Comparison of ENCODE assay signal across 22 cellular contexts in the genomic region with DNA sequence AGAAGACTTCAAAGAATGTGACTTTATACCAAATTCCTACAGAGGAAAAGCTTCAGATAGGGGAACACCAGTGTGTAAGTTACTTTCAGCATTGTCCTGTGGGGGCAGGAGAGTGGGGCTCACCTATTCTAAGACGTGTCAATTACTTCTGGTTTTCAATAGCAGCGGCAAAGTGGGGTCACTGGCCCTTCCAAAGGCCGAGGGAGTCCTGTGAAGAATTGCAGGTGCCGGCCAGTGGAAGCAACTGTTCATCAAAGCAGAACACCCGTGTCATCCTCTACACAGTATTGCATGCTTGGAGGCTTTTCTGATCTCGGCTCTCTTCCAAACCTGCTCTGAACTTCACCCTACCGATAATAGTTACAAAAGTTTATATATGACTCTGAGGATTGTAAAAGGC.
"Had no signal": no experiment of that assay in that cellular context is flagged by ENCODE, and none has a peak within 500 bp of the region (broad histone marks: within the 10 kb centered on the region; RNA-seq: fewer than 3 reads in every experiment).

No MANE protein-coding gene starts in this region.

- H3K27me3 ChIP-seq: ascending aorta, brain microvascular endothelial cell, gastroesophageal sphincter, left lung, right atrium auricular region, stomach, suprapubic skin, tibial nerve had no signal

- DNase-seq: activated T-cell treated with anti-CD3 and anti-CD28 coated beads, Interleukin-2, amount 50 U/mL, for 1 hour; brain microvascular endothelial cell; caudate nucleus; dermis blood vessel endothelial cell; effector CD8-positive, alpha-beta T cell; head of caudate nucleus; kidney; left lung; naive thymus-derived CD4-positive, alpha-beta T cell; stimulated activated CD4-positive, alpha-beta T cell treated with anti-CD3 and anti-CD28 coated beads, Interleukin-1b, Interleukin-23, amount 100 ng/mL, for 48 hours; stomach had no signal

- ATAC-seq: activated naive CD4-positive, alpha-beta T cell treated with anti-CD3 and anti-CD28 coated beads, Interleukin-2, amount 50 U/mL, for 72 hours; gastroesophageal sphincter; left lung; naive thymus-derived CD4-positive, alpha-beta T cell; stimulated activated memory B cell treated with anti-CD40 and anti-IgM and Interleukin-4, amounts not matched to agents 10 μg/mL and 1 μg/mL and 100 μg/mL, for 72 hours had no signal

- H3K27ac Mint-ChIP-seq: activated naive CD4-positive, alpha-beta T cell treated with anti-CD3 and anti-CD28 coated beads, Interleukin-2, amount 50 U/mL, for 72 hours; naive thymus-derived CD4-positive, alpha-beta T cell; stimulated activated memory B cell treated with anti-CD40 and anti-IgM and Interleukin-4, amounts not matched to agents 10 μg/mL and 1 μg/mL and 100 μg/mL, for 72 hours; T-helper 2 cell treated with Interferon-gamma antibody and Interleukin-4, amounts not matched to agents 5 μg/mL and 100 μg/mL, for 36 hours had no signal

- H3K36me3 Mint-ChIP-seq: activated naive CD4-positive, alpha-beta T cell treated with anti-CD3 and anti-CD28 coated beads, Interleukin-2, amount 50 U/mL, for 72 hours; naive thymus-derived CD4-positive, alpha-beta T cell; stimulated activated memory B cell treated with anti-CD40 and anti-IgM and Interleukin-4, amounts not matched to agents 10 μg/mL and 1 μg/mL and 100 μg/mL, for 72 hours had no signal

- H3K36me3 ChIP-seq: ascending aorta, brain microvascular endothelial cell, gastroesophageal sphincter, left lung, prostate gland, right atrium auricular region, stomach, suprapubic skin, tibial nerve had no signal

- H3K27me3 Mint-ChIP-seq: naive thymus-derived CD4-positive, alpha-beta T cell; stimulated activated memory B cell treated with anti-CD40 and anti-IgM and Interleukin-4, amounts not matched to agents 10 μg/mL and 1 μg/mL and 100 μg/mL, for 72 hours had no signal

- H3K9me3 Mint-ChIP-seq: activated naive CD4-positive, alpha-beta T cell treated with anti-CD3 and anti-CD28 coated beads, Interleukin-2, amount 50 U/mL, for 72 hours; naive thymus-derived CD4-positive, alpha-beta T cell; T-helper 2 cell treated with Interferon-gamma antibody and Interleukin-4, amounts not matched to agents 5 μg/mL and 100 μg/mL, for 36 hours had no signal

- H3K4me3 Mint-ChIP-seq: naive thymus-derived CD4-positive, alpha-beta T cell; neural crest cell; stimulated activated memory B cell treated with anti-CD40 and anti-IgM and Interleukin-4, amounts not matched to agents 10 μg/mL and 1 μg/mL and 100 μg/mL, for 72 hours; T-helper 2 cell treated with Interferon-gamma antibody and Interleukin-4, amounts not matched to agents 5 μg/mL and 100 μg/mL, for 36 hours had no signal

- H3K4me1 Mint-ChIP-seq: naive thymus-derived CD4-positive, alpha-beta T cell; neural crest cell; stimulated activated memory B cell treated with anti-CD40 and anti-IgM and Interleukin-4, amounts not matched to agents 10 μg/mL and 1 μg/mL and 100 μg/mL, for 72 hours had no signal

- H3K27ac ChIP-seq: ascending aorta, brain microvascular endothelial cell, gastroesophageal sphincter, left lung, prostate gland, right atrium auricular region, stomach, suprapubic skin, tibial nerve had no signal

- H3K4me3 ChIP-seq: ascending aorta, gastroesophageal sphincter, left lung, lung, prostate gland, right atrium auricular region, stomach, suprapubic skin, tibial nerve had no signal

- H3K4me1 ChIP-seq: ascending aorta, gastroesophageal sphincter, left lung, prostate gland, right atrium auricular region, stomach, suprapubic skin, tibial nerve had no signal
